In genomic region chr1:23980006-23980724, GRCh38 we compare ENCODE assay signal across 1 cellular context.
TF ChIP-seq lines count a peak whose summit lies in the region.

TSS of gene SRSF10 (minus strand) at chr1:23980327. CDS start at chr1:23980255, 72 bp downstream.

TF ChIP-seq in HepG2, 621 proteins besides CTCF, POLR2A, EP300 and RAD21 (continued from another document and continues in another):
- no peak; the same call in 1 of the 2 replicates for TF ChIP-seq ZBTB34 (CRISPR knock-in tag; IDR thresholded peaks at IDR 0.05)
- TF ChIP-seq SNRNP70 (IDR thresholded peaks at IDR 0.05; ENCODE audit: low read depth, low read length): no peak
- 0 out of 2 replicates have a peak, but pooled peaks have one; percentile 48 for TF ChIP-seq ZFP82 (CRISPR knock-in tag; IDR thresholded peaks at IDR 0.05; ENCODE audit: borderline replicate concordance)
- TF ChIP-seq ARID4A (CRISPR knock-in tag; IDR thresholded peaks at IDR 0.05; ENCODE audit: borderline replicate concordance): peak; percentile 82; the same call in 1 of the 2 replicates
- TF ChIP-seq MXD3 (CRISPR knock-in tag; IDR thresholded peaks at IDR 0.05): peak; percentile 73; the same call in 1 of the 2 replicates
- TF ChIP-seq ZNF784 (CRISPR knock-in tag; IDR thresholded peaks at IDR 0.05; ENCODE audit: borderline replicate concordance): peak; percentile 87
- TF ChIP-seq POLR2G (IDR thresholded peaks at IDR 0.05; ENCODE audit: low read depth, low read length): peak; percentile 97
- peak; percentile 38; the same call in 1 of the 2 replicates for TF ChIP-seq ZNF766 (CRISPR knock-in tag; IDR thresholded peaks at IDR 0.05; ENCODE audit: borderline replicate concordance)
- TF ChIP-seq ZNF3 (CRISPR knock-in tag; IDR thresholded peaks at IDR 0.05): no peak
- TF ChIP-seq ZBTB3 (CRISPR knock-in tag; IDR thresholded peaks at IDR 0.05; ENCODE audit: borderline replicate concordance, low read depth): peak; percentile 88; the same call in 1 of the 2 replicates
- TF ChIP-seq ZNF746 (CRISPR knock-in tag; IDR thresholded peaks at IDR 0.05): peak; percentile 75; the same call in 1 of the 2 replicates
- TF ChIP-seq HOXA3 (CRISPR knock-in tag; IDR thresholded peaks at IDR 0.05): peak; percentile 79
- TF ChIP-seq ZFP62 (CRISPR knock-in tag; IDR thresholded peaks at IDR 0.05): no peak
- TF ChIP-seq GMEB2 (CRISPR knock-in tag; IDR thresholded peaks at IDR 0.05; ENCODE audit: low read depth): peak; percentile 50; the same call in 1 of the 2 replicates
- TF ChIP-seq ZNF580 (CRISPR knock-in tag; IDR thresholded peaks at IDR 0.05; ENCODE audit: borderline replicate concordance, low read depth): peak; percentile 77; the same call in 1 of the 2 replicates
- TF ChIP-seq TRAFD1 (CRISPR knock-in tag; IDR thresholded peaks at IDR 0.05; ENCODE audit: borderline replicate concordance): no peak
- peak; percentile 81 for TF ChIP-seq ZNF407 (CRISPR knock-in tag; IDR thresholded peaks at IDR 0.05; ENCODE audit: not compliant biosample characterization)
- TF ChIP-seq ZNF747 (CRISPR knock-in tag; IDR thresholded peaks at IDR 0.05; ENCODE audit: borderline replicate concordance): peak; percentile 84; the same call in 1 of the 2 replicates
- TF ChIP-seq ZNF253 (CRISPR knock-in tag; IDR thresholded peaks at IDR 0.05; ENCODE audit: borderline replicate concordance): peak; percentile 91; the same call in 1 of the 2 replicates
- TF ChIP-seq ZFP37 (CRISPR knock-in tag; IDR thresholded peaks at IDR 0.05; ENCODE audit: borderline replicate concordance): no peak
- TF ChIP-seq ZNF547 (CRISPR knock-in tag; IDR thresholded peaks at IDR 0.05): peak; percentile 97
- TF ChIP-seq ZSCAN31 (CRISPR knock-in tag; IDR thresholded peaks at IDR 0.05; ENCODE audit: low read depth): peak; percentile 83
- peak; percentile 92 for TF ChIP-seq ZNF230 (CRISPR knock-in tag; IDR thresholded peaks at IDR 0.05)
- TF ChIP-seq MBD4 (IDR thresholded peaks at IDR 0.05; ENCODE audit: borderline replicate concordance, low read length): no peak
- TF ChIP-seq FOXO4 (CRISPR knock-in tag; conservative IDR thresholded peaks at IDR 0.05): peak; percentile 67; the same call in 1 of the 2 replicates
- TF ChIP-seq HNF4G (IDR thresholded peaks at IDR 0.05; ENCODE audit: borderline replicate concordance, low read depth, low read length): 0 out of 2 replicates have a peak, but pooled peaks have one; percentile 36
- TF ChIP-seq HNF4G (CRISPR knock-in tag; IDR thresholded peaks at IDR 0.05; ENCODE audit: borderline replicate concordance, low read depth): peak; percentile 48; the same call in 1 of the 2 replicates
- TF ChIP-seq TAF1 (CRISPR knock-in tag; IDR thresholded peaks at IDR 0.05): peak; percentile 94
- 0 out of 2 replicates have a peak, but pooled peaks have one; percentile 82 for TF ChIP-seq RNF2 (conservative IDR thresholded peaks at IDR 0.05; ENCODE audit: low read depth)
- TF ChIP-seq RFX3 (CRISPR knock-in tag; IDR thresholded peaks at IDR 0.05): no peak
- TF ChIP-seq ZEB1 (IDR thresholded peaks at IDR 0.05; ENCODE audit: insufficient replicate concordance, low read depth): no peak
- peak; percentile 86; the same call in 1 of the 2 replicates for TF ChIP-seq MXD4 (CRISPR knock-in tag; IDR thresholded peaks at IDR 0.05)
- peak; percentile 83; the same call in 1 of the 2 replicates for TF ChIP-seq SP1 (IDR thresholded peaks at IDR 0.05)
- TF ChIP-seq SP1 (CRISPR knock-in tag; IDR thresholded peaks at IDR 0.05): no peak
- peak; percentile 86 for TF ChIP-seq ARNTL (CRISPR knock-in tag; IDR thresholded peaks at IDR 0.05)
- peak; percentile 59 for TF ChIP-seq ZNF441 (CRISPR knock-in tag; IDR thresholded peaks at IDR 0.05; ENCODE audit: borderline replicate concordance)
